In genomic region chr5:1836176-1836890, GRCh38 we compare ENCODE assay signal across 2 cellular contexts.
A peak's percentile ranks its signal among the peaks of the same experiment; 100 is the strongest.
TF ChIP-seq lines count a peak whose summit lies in the region.

No MANE protein-coding gene starts in this region.

TF ChIP-seq in A549, 52 proteins besides CTCF, POLR2A, EP300 and RAD21:
- peak; percentile 16 for TF ChIP-seq MAFK (IDR thresholded peaks at IDR 0.05; ENCODE audit: partially characterized antibody)
- no peak for TF ChIP-seq GATA3 (IDR thresholded peaks at IDR 0.05; ENCODE audit: borderline replicate concordance)
TF ChIP-seq in A549: peak in this region for 1.

TF ChIP-seq in HepG2, 621 proteins besides CTCF, POLR2A, EP300 and RAD21:
- 0 out of 2 replicates have a peak, but pooled peaks have one; percentile 10 for TF ChIP-seq MAFF (IDR thresholded peaks at IDR 0.05; ENCODE audit: low read depth, low read length)
- no peak for TF ChIP-seq MTF1 (CRISPR knock-in tag; IDR thresholded peaks at IDR 0.05)
